8 cellular contexts compared by ENCODE assay signal in the genomic region with DNA sequence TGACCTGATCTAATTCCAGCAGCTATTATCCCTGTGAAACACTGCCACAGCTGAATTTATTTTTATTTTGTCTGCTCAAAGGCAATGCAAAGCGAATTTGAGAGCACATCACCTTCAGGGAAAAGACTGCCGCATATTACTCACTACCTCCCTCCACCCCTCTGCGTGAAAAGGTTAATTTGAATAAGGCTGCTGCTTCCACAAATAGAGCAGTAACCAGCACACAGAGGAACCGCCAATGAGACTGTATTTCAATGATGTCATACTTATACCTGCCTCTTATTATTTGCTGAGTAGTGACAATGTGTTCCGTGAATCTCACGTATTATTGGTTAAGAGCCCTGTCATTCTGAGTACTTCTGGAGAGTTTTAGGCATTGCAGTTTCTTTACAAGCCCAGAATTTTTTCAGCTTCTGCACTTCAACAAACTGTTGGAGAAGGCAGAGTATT.
DNase-seq lines count a peak whose midpoint lies in the region; ATAC-seq and TF ChIP-seq lines count a peak whose summit lies in the region.

No MANE protein-coding gene starts in this region.

- TF ChIP-seq POLR2A in erythroblast (IDR thresholded peaks at IDR 0.05; ENCODE audit: low read length): no peak

- intact Hi-C loops in upper lobe of right lung (cut with DNase I): no loop called here

- H3K9me3 ChIP-seq in HAP-1 (no peaks in the 10 kb centered on the region), lung (ENCODE audit: control insufficient read depth in 2 of 2, insufficient read depth in 1 of 2, low read length in 1 of 2) (no peaks in the 10 kb centered on the region), upper lobe of right lung (no peaks in the 10 kb centered on the region)

- H3K4me3 ChIP-seq in HAP-1: no peak overlapping the region
- peak overlapping the region; percentile 53 for H3K4me3 ChIP-seq in coronary artery
- H3K4me3 ChIP-seq in lung: no peak overlapping the region
- no peak overlapping the region for H3K4me3 ChIP-seq in upper lobe of right lung

- in situ Hi-C loops in GM13977 (cut with MboI; ENCODE audit: low pct_unique_long_range_greater_than_20kb, low sequenced_read_pairs, unreplicated experiment) (loop anchor here (25.0 kb wide), 1 partner anchor 453 kb away; no protein-coding TSS in a partner anchor), HAP-1 (cut with MboI; ENCODE audit: low sequenced_read_pairs) (loop anchor here (25.0 kb wide), 1 partner anchor 453 kb away; no protein-coding TSS in a partner anchor)

- H3K27me3 ChIP-seq in HAP-1 (ENCODE audit: low read depth) (no peaks in the 10 kb centered on the region), lung (ENCODE audit: control insufficient read depth, insufficient read depth) (no peaks in the 10 kb centered on the region), upper lobe of right lung (no peaks in the 10 kb centered on the region)

- WGBS in lung, 2 donors: 36 to 41% methylated on average over 6 of the region's 6 CpGs

- H3K27ac ChIP-seq in coronary artery (peak overlapping the region; percentile 49 to 58), lung (ENCODE audit: low read depth in 1 of 2, low read length in 1 of 2) (peak overlapping the region in 1 of 2 donors; percentile 33), upper lobe of right lung (no peak overlapping the region)

- H3K4me1 ChIP-seq in HAP-1 (peaks cover 9% of the 10 kb centered on the region), lung (ENCODE audit: control insufficient read depth in 2 of 2, insufficient read depth in 2 of 2, low read length in 2 of 2) (peaks cover 5 to 10% of the 10 kb centered on the region in 2 donors), upper lobe of right lung (peaks cover 14% of the 10 kb centered on the region)

- TF ChIP-seq CTCF in GM13977 (IDR thresholded peaks at IDR 0.05; ENCODE audit: extremely low read depth, insufficient read depth, missing control alignments) (no peak), coronary artery (IDR thresholded peaks at IDR 0.05) (no peak), lung (IDR thresholded peaks at IDR 0.05; ENCODE audit: control extremely low read depth, extremely low read depth) (no peak), upper lobe of right lung (IDR thresholded peaks at IDR 0.05) (no peak)

- peak; percentile 23 for DNase-seq in GM13977 (ENCODE audit: low spot score)
- peak; percentile 46 to 67 for DNase-seq in HAP-1 (ENCODE audit: low spot score in 2 of 2)
- peak; percentile 77 for DNase-seq in NCI-H1048 (lab: John Stamatoyannopoulos, UW)
- DNase-seq in T-helper 22 cell (ENCODE audit: low read depth): peak; percentile 3
- DNase-seq in coronary artery (ENCODE audit: low spot score): no peak
- no peak for DNase-seq in lung (ENCODE audit: low spot score)
- no peak for DNase-seq in upper lobe of right lung
- DNase-seq in erythroblast (lab: John Stamatoyannopoulos, UW): no peak

- H3K36me3 ChIP-seq in HAP-1 (replicated peaks) (no peaks in the 10 kb centered on the region), lung (ENCODE audit: control insufficient read depth in 2 of 2, insufficient read depth in 2 of 2, low read length in 2 of 2) (no peaks in the 10 kb centered on the region), upper lobe of right lung (no peaks in the 10 kb centered on the region)

- ATAC-seq in lung (ENCODE audit: insufficient read depth, low FRiP score) (peak; percentile 49), upper lobe of right lung (peak; percentile 81)

Comparison
In these comparisons a context has a peak if more than half of its experiments do, and no peak if none do; other contexts are left out.
1. DNase-seq: peak in GM13977 (single experiment), HAP-1 (2 of 2), NCI-H1048 (single experiment) and T-helper 22 cell (single experiment); none in coronary artery (single experiment), lung (single experiment), upper lobe of right lung (single experiment) and erythroblast (0 of 2).